20 cellular contexts compared by ENCODE assay signal in the genomic region with DNA sequence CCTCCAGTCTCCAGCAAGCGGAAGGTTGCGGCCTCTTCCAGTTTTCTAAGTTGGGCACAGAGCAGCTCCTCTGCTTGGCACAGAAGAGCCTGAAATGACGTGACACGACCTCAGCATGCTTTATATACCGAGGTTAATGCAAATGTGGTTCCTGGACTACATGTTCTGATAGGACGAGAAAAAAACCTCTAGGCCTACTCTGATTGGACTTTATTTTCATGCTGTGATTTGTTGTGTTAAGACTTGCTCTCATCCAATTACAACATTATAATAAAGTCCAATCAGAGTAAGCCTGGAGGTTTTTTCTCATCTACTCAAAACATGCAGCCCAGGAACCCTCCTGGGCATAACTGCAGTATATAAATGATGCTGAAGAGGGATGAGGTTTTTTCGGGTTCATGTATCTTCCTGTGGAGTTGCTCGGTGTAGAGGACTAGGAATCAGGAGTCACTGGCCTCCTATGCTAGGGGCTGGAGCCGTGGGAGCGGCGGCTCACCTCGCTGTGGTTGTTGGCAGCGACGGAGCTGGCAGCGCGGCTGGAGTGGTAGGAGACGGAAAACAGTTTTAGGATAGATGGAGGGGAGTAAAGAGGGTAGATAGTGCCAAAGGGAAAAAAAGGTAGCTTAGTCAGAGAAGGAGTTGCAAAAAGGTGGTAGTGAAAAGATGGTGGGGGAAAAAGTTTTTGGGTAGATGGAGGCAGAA.
"Had no signal": no experiment of that assay in that cellular context is flagged by ENCODE, and none has a peak within 500 bp of the region (broad histone marks: within the 10 kb centered on the region; RNA-seq: fewer than 3 reads in every experiment).

No MANE protein-coding gene starts in this region.

- H3K27ac Mint-ChIP-seq: naive thymus-derived CD4-positive, alpha-beta T cell; natural killer cell treated with Interleukin-12 subunit alpha and Interleukin-12 subunit beta and Interleukin-15 and Interleukin-18, amount 100 ng/mL, for 72 hours; progenitor cell of endocrine pancreas; stimulated activated naive B cell treated with anti-CD40 and anti-IgM and Interleukin-4, amounts not matched to agents 10 μg/mL and 1 μg/mL and 100 μg/mL, for 72 hours had no signal

- H3K27me3 Mint-ChIP-seq: natural killer cell treated with Interleukin-12 subunit alpha and Interleukin-12 subunit beta and Interleukin-15 and Interleukin-18, amount 100 ng/mL, for 72 hours; progenitor cell of endocrine pancreas; stimulated activated naive B cell treated with anti-CD40 and anti-IgM and Interleukin-4, amounts not matched to agents 10 μg/mL and 1 μg/mL and 100 μg/mL, for 72 hours had no signal

- H3K4me1 Mint-ChIP-seq: naive thymus-derived CD4-positive, alpha-beta T cell; stimulated activated naive B cell treated with anti-CD40 and anti-IgM and Interleukin-4, amounts not matched to agents 10 μg/mL and 1 μg/mL and 100 μg/mL, for 72 hours had no signal

- H3K4me3 Mint-ChIP-seq: naive thymus-derived CD4-positive, alpha-beta T cell; natural killer cell treated with Interleukin-12 subunit alpha and Interleukin-12 subunit beta and Interleukin-15 and Interleukin-18, amount 100 ng/mL, for 72 hours; stimulated activated naive B cell treated with anti-CD40 and anti-IgM and Interleukin-4, amounts not matched to agents 10 μg/mL and 1 μg/mL and 100 μg/mL, for 72 hours had no signal

- DNase-seq: heart right ventricle; islet precursor cell; left ventricle myocardium inferior; mesendoderm; midbrain; mucosa of descending colon; naive thymus-derived CD4-positive, alpha-beta T cell; nucleus accumbens; ovary; right lobe of liver; stimulated activated CD4-positive, alpha-beta T cell treated with anti-CD3 and anti-CD28 coated beads, Interleukin-1b, Interleukin-23, amount 100 ng/mL, for 48 hours; stimulated activated CD4-positive, alpha-beta T cell treated with anti-CD3 and anti-CD28 coated beads, Interleukin-2, amount 100 ng/mL, for 48 hours; stimulated activated naive B cell treated with anti-CD40 and anti-IgM and Interleukin-4, amounts not matched to agents 10 μg/mL and 1 μg/mL and 100 μg/mL, for 72 hours; stimulated activated naive CD8-positive, alpha-beta T cell treated with anti-CD3 and anti-CD28 coated beads, Interleukin-15, Interleukin-2, amounts not matched to agents 100 U/mL and 50 U/mL, for 24 hours; stomach; testis; thyroid gland; transverse colon had no signal
